In genomic region chr11:70203749-70204465, GRCh38 we compare ENCODE assay signal across 1 cellular context.
TF ChIP-seq lines count a peak whose summit lies in the region.

No MANE protein-coding gene starts in this region.

TF ChIP-seq in K562, 482 proteins besides CTCF, POLR2A, EP300 and RAD21 (continued from another document and continues in another):
- TF ChIP-seq PRDM10 (IDR thresholded peaks at IDR 0.05; ENCODE audit: partially characterized antibody) (no peak), ZNF609 (CRISPR knock-in tag; IDR thresholded peaks at IDR 0.05; ENCODE audit: borderline replicate concordance) (no peak), RBBP5 (IDR thresholded peaks at IDR 0.05; ENCODE audit: borderline replicate concordance, insufficient read depth, low read length, poor library complexity, severe bottlenecking) (peak; percentile 45), DACH1 (IDR thresholded peaks at IDR 0.05; ENCODE audit: partially characterized antibody) (no peak), TAF1 (IDR thresholded peaks at IDR 0.05; ENCODE audit: control insufficient read depth, extremely low read depth, insufficient read depth, low read length, severe bottlenecking) (peak; percentile 56), PRPF4 (IDR thresholded peaks at IDR 0.05; ENCODE audit: insufficient read depth, low read depth, low read length, poor library complexity, severe bottlenecking) (no peak), ATF2 (CRISPR knock-in tag; IDR thresholded peaks at IDR 0.05) (no peak), PTRF (tag; IDR thresholded peaks at IDR 0.05) (no peak), ZNF174 (CRISPR knock-in tag; IDR thresholded peaks at IDR 0.05) (no peak), CREBBP (IDR thresholded peaks at IDR 0.05; ENCODE audit: low read depth, low read length) (no peak), ZFP36 (IDR thresholded peaks at IDR 0.05; ENCODE audit: low read depth, low read length, partially characterized antibody) (no peak), UBTF (IDR thresholded peaks at IDR 0.05; ENCODE audit: borderline replicate concordance in 1 of 2, low read depth in 2 of 2, low read length in 2 of 2) (no peak; a peak in 1 of 4 replicates), ZNF449 (CRISPR knock-in tag; IDR thresholded peaks at IDR 0.05) (no peak), PML (IDR thresholded peaks at IDR 0.05; ENCODE audit: low read length) (peak; percentile 31; the same call in 1 of the 2 replicates), CBX3 (IDR thresholded peaks at IDR 0.05; ENCODE audit: borderline replicate concordance in 1 of 2, low read length in 2 of 2) (0 out of 3 replicates have a peak, but pooled peaks of 1 of the 2 experiments have one; percentile 38), DLX4 (CRISPR knock-in tag; IDR thresholded peaks at IDR 0.05) (no peak), EZH2 (IDR thresholded peaks at IDR 0.05; ENCODE audit: borderline replicate concordance, low read depth, low read length) (no peak), MAFK (IDR thresholded peaks at IDR 0.05; ENCODE audit: low read length) (peak; percentile 44; the same call in 1 of the 2 replicates), VEZF1 (CRISPR knock-in tag; IDR thresholded peaks at IDR 0.05) (peak; percentile 29; the same call in 1 of the 2 replicates), NFE2L1 (tag; IDR thresholded peaks at IDR 0.05; ENCODE audit: borderline replicate concordance, low read depth) (no peak), FOXK2 (conservative IDR thresholded peaks at IDR 0.05 in 1 of 2, IDR thresholded peaks at IDR 0.05 in 1 of 2; ENCODE audit: low read depth in 2 of 2) (no peak), TEAD4 (IDR thresholded peaks at IDR 0.05; ENCODE audit: low read length) (peak; percentile 17; the same call in 1 of the 2 replicates), TEAD4 (CRISPR knock-in tag; IDR thresholded peaks at IDR 0.05; ENCODE audit: borderline replicate concordance) (no peak), AFF4 (CRISPR knock-in tag; IDR thresholded peaks at IDR 0.05) (0 out of 2 replicates have a peak, but pooled peaks have one; percentile 22), RFX1 (IDR thresholded peaks at IDR 0.05) (no peak), ZKSCAN8 (CRISPR knock-in tag; IDR thresholded peaks at IDR 0.05) (no peak), REST (CRISPR knock-in tag; IDR thresholded peaks at IDR 0.05; ENCODE audit: low read depth) (0 out of 2 replicates have a peak, but pooled peaks have one; percentile 36), THRAP3 (IDR thresholded peaks at IDR 0.05; ENCODE audit: borderline replicate concordance) (no peak; the same call in 1 of the 2 replicates), ZNF766 (CRISPR knock-in tag; conservative IDR thresholded peaks at IDR 0.05) (no peak)
